ENCODE assay signal across 1 cellular context in genomic region chr4:123709336-123709735, GRCh38.
TF ChIP-seq lines count a peak whose summit lies in the region.

No MANE protein-coding gene starts in this region.

TF ChIP-seq in HepG2, 621 proteins besides CTCF, POLR2A, EP300 and RAD21 (continued from another document):
- TF ChIP-seq ZBTB39 (CRISPR knock-in tag; IDR thresholded peaks at IDR 0.05) = no peak
- TF ChIP-seq SMC3 (IDR thresholded peaks at IDR 0.05; ENCODE audit: low read length) = no peak
- TF ChIP-seq ZNF343 (CRISPR knock-in tag; IDR thresholded peaks at IDR 0.05) = no peak
- no peak for TF ChIP-seq ZNF770 (CRISPR knock-in tag; IDR thresholded peaks at IDR 0.05)
- TF ChIP-seq ZNF317 (CRISPR knock-in tag; IDR thresholded peaks at IDR 0.05) = no peak
- TF ChIP-seq HMGXB3 (CRISPR knock-in tag; IDR thresholded peaks at IDR 0.05; ENCODE audit: borderline replicate concordance) = no peak
- no peak for TF ChIP-seq ELF3 (CRISPR knock-in tag; IDR thresholded peaks at IDR 0.05)
- no peak for TF ChIP-seq PLRG1 (conservative IDR thresholded peaks at IDR 0.05)
